20 cellular contexts compared by ENCODE assay signal in genomic region chr4:5156677-5157076, GRCh38.
DNase-seq lines count a peak whose midpoint lies in the region; ATAC-seq and TF ChIP-seq lines count a peak whose summit lies in the region.
"Had no signal": no experiment of that assay in that cellular context is flagged by ENCODE, and none has a peak within 500 bp of the region (broad histone marks: within the 10 kb centered on the region; RNA-seq: fewer than 3 reads in every experiment).

No MANE protein-coding gene starts in this region.

- peak overlapping the region; percentile 11; the same call in 1 of the 2 replicates for H3K4me3 ChIP-seq in SK-N-MC
- H3K4me3 ChIP-seq: GM12878, HAP-1 had no signal

- no peak overlapping the region for H3K27ac Mint-ChIP-seq in activated CD4-positive, alpha-beta T cell treated with anti-CD3 and anti-CD28 coated beads for 36 hours
- H3K27ac Mint-ChIP-seq: CD4-positive, alpha-beta memory T cell; HFFc6 had no signal

- CTCF ChIA-PET in activated CD4-positive, alpha-beta T cell treated with anti-CD3 and anti-CD28 coated beads for 36 hours (lab: Charles Lee), result interaction anchor here (0.6 kb wide), 1 partner anchor 161 kb away, joined by 4 read pairs; no protein-coding TSS in a partner anchor

- no peak for TF ChIP-seq CTCF in AG09319 (IDR thresholded peaks at IDR 0.05; ENCODE audit: low read depth, low read length)

- POLR2A ChIA-PET in activated CD4-positive, alpha-beta T cell treated with anti-CD3 and anti-CD28 coated beads for 36 hours (lab: Charles Lee), result no interaction called here

- DNase-seq in AG09319 (ENCODE audit: extremely low read depth, low read depth) (peak; percentile 4), GM03348 (ENCODE audit: low spot score) (peak; percentile 30), SK-N-MC (ENCODE audit: low read depth, low spot score) (peak; percentile 67), fibroblast of peridontal ligament (ENCODE audit: extremely low read depth) (peak; percentile 44), DMS 273 (lab: John Stamatoyannopoulos, UW; ENCODE audit: unreplicated experiment) (no peak)
- no peak for DNase-seq in activated CD4-positive, alpha-beta T cell treated with anti-CD3 and anti-CD28 coated beads for 36 hours
- DNase-seq: C1 segment of cervical spinal cord; Calu3; CD4-positive, alpha-beta memory T cell; COR-L47; DMS153; DND-41; EL; GDM1; GOT3; HFFc6 had no signal

- H3K9ac ChIP-seq in SK-N-MC (ENCODE audit: insufficient read length), result no peak overlapping the region

- no peaks in the 10 kb centered on the region for H3K9me3 Mint-ChIP-seq in activated CD4-positive, alpha-beta T cell treated with anti-CD3 and anti-CD28 coated beads for 36 hours (ENCODE audit: low read depth)

- intact Hi-C loops in activated CD4-positive, alpha-beta T cell treated with anti-CD3 and anti-CD28 coated beads for 36 hours (cut with DNase I, micrococcal nuclease), result no loop called here

- no peaks in the 10 kb centered on the region for H3K9me3 ChIP-seq in SK-N-MC (ENCODE audit: low read depth, low read length)
- H3K9me3 ChIP-seq: HAP-1 had no signal

- no peaks in the 10 kb centered on the region for H3K4me1 Mint-ChIP-seq in activated CD4-positive, alpha-beta T cell treated with anti-CD3 and anti-CD28 coated beads for 36 hours
- H3K4me1 Mint-ChIP-seq: CD4-positive, alpha-beta memory T cell had no signal

- no peaks in the 10 kb centered on the region for H3K36me3 Mint-ChIP-seq in activated CD4-positive, alpha-beta T cell treated with anti-CD3 and anti-CD28 coated beads for 36 hours (ENCODE audit: low read depth)
- H3K36me3 Mint-ChIP-seq: CD4-positive, alpha-beta memory T cell had no signal

- no peak for ATAC-seq in activated CD4-positive, alpha-beta T cell treated with anti-CD3 and anti-CD28 coated beads for 36 hours
- no peak for ATAC-seq in GM18858 (IDR thresholded peaks at IDR 0.05; ENCODE audit: unreplicated experiment)
- ATAC-seq: GM12878 had no signal

- peak overlapping the region; percentile 18 for H3K27ac ChIP-seq in SK-N-MC
- H3K27ac ChIP-seq: 22Rv1 had no signal

- no peak overlapping the region for H3K4me3 Mint-ChIP-seq in activated CD4-positive, alpha-beta T cell treated with anti-CD3 and anti-CD28 coated beads for 36 hours
- H3K4me3 Mint-ChIP-seq: CD4-positive, alpha-beta memory T cell; HFFc6 had no signal

- no peaks in the 10 kb centered on the region for H3K36me3 ChIP-seq in SK-N-MC (ENCODE audit: insufficient read depth, low read length)
- H3K36me3 ChIP-seq: HAP-1 had no signal

- H3K27me3 Mint-ChIP-seq in activated CD4-positive, alpha-beta T cell treated with anti-CD3 and anti-CD28 coated beads for 36 hours, result peaks cover 9% of the 10 kb centered on the region

Comparison
In these comparisons a context has a peak if more than half of its experiments do, and no peak if none do; other contexts are left out.
1. DNase-seq: peak in AG09319 (single experiment), GM03348 (single experiment), SK-N-MC (single experiment) and fibroblast of peridontal ligament (single experiment); none in activated CD4-positive, alpha-beta T cell treated with anti-CD3 and anti-CD28 coated beads for 36 hours (single experiment) and DMS 273 (single experiment).